Comparison of ENCODE assay signal across 1 cellular context in genomic region chr13:113049981-113050380, GRCh38.
TF ChIP-seq lines count a peak whose summit lies in the region.

No MANE protein-coding gene starts in this region.

TF ChIP-seq in GM23338, 12 proteins besides CTCF, POLR2A, EP300 and RAD21 (continued from another document):
- no peak for TF ChIP-seq ZNF462 (CRISPR knock-in tag; IDR thresholded peaks at IDR 0.05)
- no peak for TF ChIP-seq JUNB (IDR thresholded peaks at IDR 0.05; ENCODE audit: unreplicated experiment)
- TF ChIP-seq EZH2phosphoT487 (IDR thresholded peaks at IDR 0.05; ENCODE audit: unreplicated experiment) = no peak
- TF ChIP-seq ZNF114 (CRISPR knock-in tag; IDR thresholded peaks at IDR 0.05) = no peak
